Comparison of ENCODE assay signal across 23 cellular contexts in the genomic region with DNA sequence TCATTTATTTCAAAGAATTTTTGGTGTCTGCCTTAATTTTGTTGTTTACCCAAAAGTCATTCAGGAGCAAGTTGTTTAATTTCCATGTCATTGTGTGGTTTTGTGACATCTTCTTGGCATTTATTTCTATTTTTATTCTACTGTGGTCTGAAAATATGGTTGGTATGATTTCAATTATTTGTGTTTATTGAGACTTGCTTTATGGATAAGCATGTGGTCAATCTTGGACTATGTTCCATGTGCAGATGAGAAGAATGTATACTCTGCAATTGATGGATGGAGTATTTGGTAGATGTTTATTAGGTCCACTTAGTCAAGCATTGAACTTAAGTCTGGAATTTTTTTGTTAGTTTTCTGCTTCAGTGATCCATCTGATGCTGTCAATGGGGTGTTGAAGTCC.
"Had no signal": no experiment of that assay in that cellular context is flagged by ENCODE, and none has a peak within 500 bp of the region (broad histone marks: within the 10 kb centered on the region; RNA-seq: fewer than 3 reads in every experiment).

No MANE protein-coding gene starts in this region.

- H3K27me3 ChIP-seq: esophagus muscularis mucosa, hepatocyte, right lobe of liver, testis, transverse colon had no signal

- H3K4me2 ChIP-seq: hepatocyte had no signal

- H3K9me3 ChIP-seq: right lobe of liver, testis had no signal

- H3K4me1 ChIP-seq: esophagus muscularis mucosa, psoas muscle, right lobe of liver, spleen, testis, transverse colon had no signal

- H3K4me3 ChIP-seq: esophagus muscularis mucosa, hepatocyte, lung, psoas muscle, right lobe of liver, spleen, testis, transverse colon had no signal

- H3K4me3 Mint-ChIP-seq: naive thymus-derived CD4-positive, alpha-beta T cell; nephron progenitor cell; stimulated activated naive B cell treated with anti-CD40 and anti-IgM and Interleukin-4, amounts not matched to agents 10 μg/mL and 1 μg/mL and 100 μg/mL, for 72 hours; stimulated activated naive CD8-positive, alpha-beta T cell treated with anti-CD3 and anti-CD28 coated beads, Interleukin-15, amount 100 ng/mL, for 72 hours had no signal

- H3K4me1 Mint-ChIP-seq: naive thymus-derived CD4-positive, alpha-beta T cell; nephron progenitor cell; stimulated activated naive B cell treated with anti-CD40 and anti-IgM and Interleukin-4, amounts not matched to agents 10 μg/mL and 1 μg/mL and 100 μg/mL, for 72 hours; stimulated activated naive CD8-positive, alpha-beta T cell treated with anti-CD3 and anti-CD28 coated beads, Interleukin-15, amount 100 ng/mL, for 72 hours had no signal

- H3K36me3 ChIP-seq: esophagus muscularis mucosa, right lobe of liver, spleen, transverse colon had no signal

- H3K27ac Mint-ChIP-seq: naive thymus-derived CD4-positive, alpha-beta T cell; nephron progenitor cell; stimulated activated naive B cell treated with anti-CD40 and anti-IgM and Interleukin-4, amounts not matched to agents 10 μg/mL and 1 μg/mL and 100 μg/mL, for 72 hours; stimulated activated naive CD8-positive, alpha-beta T cell treated with anti-CD3 and anti-CD28 coated beads, Interleukin-15, amount 100 ng/mL, for 72 hours had no signal

- H2AFZ ChIP-seq: hepatocyte had no signal

- H3K27ac ChIP-seq: epithelial cell of prostate, esophagus muscularis mucosa, hepatocyte, psoas muscle, right lobe of liver, spleen, testis, transverse colon had no signal

- DNase-seq: effector memory CD4-positive, alpha-beta T cell; foreskin melanocyte; head of caudate nucleus; left colon; left ventricle myocardium superior; mesendoderm; naive thymus-derived CD4-positive, alpha-beta T cell; nephron progenitor cell; psoas muscle; retina; right lobe of liver; spleen; stimulated activated CD4-positive, alpha-beta T cell treated with anti-CD3 and anti-CD28 coated beads, Interleukin-15, amount 100 ng/mL, for 24 hours; stimulated activated CD4-positive, alpha-beta T cell treated with anti-CD3 and anti-CD28 coated beads, Interleukin-1b, Interleukin-23, amount 100 ng/mL, for 48 hours; stimulated activated CD4-positive, alpha-beta T cell treated with anti-CD3 and anti-CD28 coated beads, Interleukin-4, amount 100 ng/mL, for 4 hours; stimulated activated naive B cell treated with anti-CD40 and anti-IgM and Interleukin-4, amounts not matched to agents 10 μg/mL and 1 μg/mL and 100 μg/mL, for 72 hours; stimulated activated naive CD8-positive, alpha-beta T cell treated with anti-CD3 and anti-CD28 coated beads, Interleukin-15, amount 100 ng/mL, for 72 hours; testis; transverse colon had no signal
